Comparison of ENCODE assay signal across 29 cellular contexts in genomic region chr10:58954163-58954562, GRCh38.
"Had no signal": no experiment of that assay in that cellular context is flagged by ENCODE, and none has a peak within 500 bp of the region (broad histone marks: within the 10 kb centered on the region; RNA-seq: fewer than 3 reads in every experiment).

No MANE protein-coding gene starts in this region.

- H3K4me1 Mint-ChIP-seq: naive thymus-derived CD4-positive, alpha-beta T cell; natural killer cell; neural progenitor cell; stimulated activated effector memory CD8-positive, alpha-beta T cell treated with anti-CD3 and anti-CD28 coated beads, Interleukin-12 subunit alpha, Interleukin-12 subunit beta, amount 100 ng/mL, for 72 hours; stimulated activated naive B cell treated with anti-CD40 and anti-IgM and Interleukin-4, amounts not matched to agents 10 μg/mL and 1 μg/mL and 100 μg/mL, for 72 hours had no signal

- H2AFZ ChIP-seq: neural progenitor cell, parathyroid adenoma had no signal

- H3K36me3 ChIP-seq: neural progenitor cell, ovary, right lobe of liver, sigmoid colon, suprapubic skin, tibial artery, transverse colon, upper lobe of right lung, uterus had no signal

- H3K79me2 ChIP-seq: parathyroid adenoma had no signal

- H3K9me3 ChIP-seq: ovary, psoas muscle, right lobe of liver, sigmoid colon, suprapubic skin, testis, tibial artery, transverse colon, upper lobe of right lung, uterus had no signal

- H3K27me3 ChIP-seq: ovary, right lobe of liver, sigmoid colon, suprapubic skin, testis, tibial artery, transverse colon, upper lobe of right lung, uterus had no signal

- H3K4me1 ChIP-seq: neural progenitor cell, parathyroid adenoma, psoas muscle, right lobe of liver, testis, upper lobe of right lung, uterus had no signal

- DNase-seq: naive thymus-derived CD4-positive, alpha-beta T cell; natural killer cell; occipital lobe; ovary; posterior cingulate gyrus; psoas muscle; right cardiac atrium; right lobe of liver; sigmoid colon; small intestine; stimulated activated CD4-positive, alpha-beta T cell treated with anti-CD3 and anti-CD28 coated beads, Interleukin-15, amount 100 ng/mL, for 24 hours; stimulated activated CD4-positive, alpha-beta T cell treated with anti-CD3 and anti-CD28 coated beads, Interleukin-2, amount 100 ng/mL, for 24 hours; stimulated activated CD4-positive, alpha-beta T cell treated with anti-CD3 and anti-CD28 coated beads, Interleukin-2, amount 100 ng/mL, for 48 hours; stimulated activated CD4-positive, alpha-beta T cell treated with anti-CD3 and anti-CD28 coated beads, Interleukin-4, amount 100 ng/mL, for 24 hours; stimulated activated naive B cell treated with anti-CD40 and anti-IgM and Interleukin-4, amounts not matched to agents 10 μg/mL and 1 μg/mL and 100 μg/mL, for 72 hours; stimulated activated naive CD4-positive, alpha-beta T cell treated with Interleukin-2 at 50 U/mL for 16 hours; substantia nigra; testis; tibial artery; transverse colon; upper lobe of right lung; uterus had no signal

- H3K4me2 ChIP-seq: neural progenitor cell had no signal

- H3K4me3 ChIP-seq: neural progenitor cell, ovary, psoas muscle, right lobe of liver, sigmoid colon, suprapubic skin, testis, tibial artery, transverse colon, upper lobe of right lung, uterus had no signal

- H3K9ac ChIP-seq: neural progenitor cell, parathyroid adenoma had no signal

- H3K9me3 Mint-ChIP-seq: nephron; neural progenitor cell; stimulated activated effector memory CD8-positive, alpha-beta T cell treated with anti-CD3 and anti-CD28 coated beads, Interleukin-12 subunit alpha, Interleukin-12 subunit beta, amount 100 ng/mL, for 72 hours; stimulated activated naive B cell treated with anti-CD40 and anti-IgM and Interleukin-4, amounts not matched to agents 10 μg/mL and 1 μg/mL and 100 μg/mL, for 72 hours; stimulated activated naive CD8-positive, alpha-beta T cell treated with anti-CD3 and anti-CD28 coated beads, Interleukin-15, Interleukin-2, amounts not matched to agents 100 ng/mL and 50 ng/mL, for 24 hours had no signal

- H3K36me3 Mint-ChIP-seq: naive thymus-derived CD4-positive, alpha-beta T cell; natural killer cell; neural progenitor cell; stimulated activated effector memory CD8-positive, alpha-beta T cell treated with anti-CD3 and anti-CD28 coated beads, Interleukin-12 subunit alpha, Interleukin-12 subunit beta, amount 100 ng/mL, for 72 hours; stimulated activated naive B cell treated with anti-CD40 and anti-IgM and Interleukin-4, amounts not matched to agents 10 μg/mL and 1 μg/mL and 100 μg/mL, for 72 hours had no signal

- H3K27ac ChIP-seq: neural progenitor cell, ovary, parathyroid adenoma, psoas muscle, right lobe of liver, sigmoid colon, suprapubic skin, testis, tibial artery, transverse colon, upper lobe of right lung had no signal

- H3K4me3 Mint-ChIP-seq: naive thymus-derived CD4-positive, alpha-beta T cell; natural killer cell; nephron; neural progenitor cell; stimulated activated effector memory CD8-positive, alpha-beta T cell treated with anti-CD3 and anti-CD28 coated beads, Interleukin-12 subunit alpha, Interleukin-12 subunit beta, amount 100 ng/mL, for 72 hours; stimulated activated naive B cell treated with anti-CD40 and anti-IgM and Interleukin-4, amounts not matched to agents 10 μg/mL and 1 μg/mL and 100 μg/mL, for 72 hours; stimulated activated naive CD8-positive, alpha-beta T cell treated with anti-CD3 and anti-CD28 coated beads, Interleukin-15, Interleukin-2, amounts not matched to agents 100 ng/mL and 50 ng/mL, for 24 hours had no signal

- H3K27me3 Mint-ChIP-seq: progenitor cell of endocrine pancreas had no signal

- H3K27ac Mint-ChIP-seq: naive thymus-derived CD4-positive, alpha-beta T cell; natural killer cell; neural progenitor cell; progenitor cell of endocrine pancreas; stimulated activated effector memory CD8-positive, alpha-beta T cell treated with anti-CD3 and anti-CD28 coated beads, Interleukin-12 subunit alpha, Interleukin-12 subunit beta, amount 100 ng/mL, for 72 hours; stimulated activated naive B cell treated with anti-CD40 and anti-IgM and Interleukin-4, amounts not matched to agents 10 μg/mL and 1 μg/mL and 100 μg/mL, for 72 hours; stimulated activated naive CD8-positive, alpha-beta T cell treated with anti-CD3 and anti-CD28 coated beads, Interleukin-15, Interleukin-2, amounts not matched to agents 100 ng/mL and 50 ng/mL, for 24 hours had no signal

- ATAC-seq: naive thymus-derived CD4-positive, alpha-beta T cell; psoas muscle; right cardiac atrium; right lobe of liver; stimulated activated effector memory CD8-positive, alpha-beta T cell treated with anti-CD3 and anti-CD28 coated beads, Interleukin-12 subunit alpha, Interleukin-12 subunit beta, amount 100 ng/mL, for 72 hours; stimulated activated naive B cell treated with anti-CD40 and anti-IgM and Interleukin-4, amounts not matched to agents 10 μg/mL and 1 μg/mL and 100 μg/mL, for 72 hours; upper lobe of right lung had no signal
